Comparison of ENCODE assay signal across 1 cellular context in the genomic region with DNA sequence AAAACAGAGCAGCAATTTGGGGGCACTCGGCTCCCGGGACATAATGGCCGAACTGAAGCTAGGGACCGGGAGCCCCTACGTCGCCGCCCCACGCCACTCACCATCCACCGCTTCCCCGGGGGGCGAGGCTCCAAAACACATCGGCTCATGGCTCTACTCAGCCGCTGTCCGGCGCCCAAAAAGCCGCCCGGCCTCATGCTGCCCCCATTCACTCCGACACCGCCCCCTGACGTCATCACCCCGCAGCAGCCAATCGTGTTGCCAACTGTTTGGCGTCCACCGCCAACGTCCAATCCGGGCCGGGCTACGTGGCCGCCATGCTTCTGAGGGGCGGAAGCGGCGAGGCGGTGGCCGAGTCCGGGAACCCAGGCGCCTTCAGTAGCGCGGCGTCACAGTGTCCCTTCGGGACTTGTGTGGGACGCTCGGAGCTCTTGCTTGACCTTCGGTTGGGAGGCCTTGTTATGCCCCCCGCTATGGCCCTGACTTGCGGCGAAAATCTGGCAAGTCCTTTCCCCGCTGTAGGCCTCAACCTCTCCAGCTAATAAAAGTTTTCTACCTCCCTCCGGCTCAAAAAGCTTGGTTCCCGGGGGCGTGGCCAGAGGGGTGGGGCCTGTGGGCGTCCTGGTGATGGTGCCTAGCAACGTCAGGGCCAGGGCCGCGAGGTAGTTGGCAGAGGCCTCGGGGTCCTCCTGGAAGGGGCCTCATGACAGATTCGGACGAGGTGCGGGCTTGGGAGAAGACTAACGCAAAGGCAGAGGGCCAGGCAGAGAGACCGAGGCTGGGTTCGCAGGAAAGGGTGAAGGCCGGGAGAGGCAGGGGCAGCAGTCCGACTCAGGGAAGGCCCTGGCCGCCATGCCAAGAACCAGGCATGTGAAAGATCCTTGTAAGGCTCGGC.
TF ChIP-seq lines count a peak whose summit lies in the region.

A gene with protein sequence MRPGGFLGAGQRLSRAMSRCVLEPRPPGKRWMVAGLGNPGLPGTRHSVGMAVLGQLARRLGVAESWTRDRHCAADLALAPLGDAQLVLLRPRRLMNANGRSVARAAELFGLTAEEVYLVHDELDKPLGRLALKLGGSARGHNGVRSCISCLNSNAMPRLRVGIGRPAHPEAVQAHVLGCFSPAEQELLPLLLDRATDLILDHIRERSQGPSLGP (minus strand): TSS at position 221 of the 895 bp plus-strand sequence. CDS start 24 bp downstream, at position 197.
TTC16 (plus strand) TSS at position 637 of the 895 bp plus-strand sequence; CDS start at position 704, 67 bp downstream.

TF ChIP-seq in HepG2, 621 proteins besides CTCF, POLR2A, EP300 and RAD21 (continued from another document and continues in another):
- peak; percentile 33; the same call in 1 of the 2 replicates for TF ChIP-seq SNAPC4 (CRISPR knock-in tag; IDR thresholded peaks at IDR 0.05)
- peak; percentile 89 for TF ChIP-seq SP2 (CRISPR knock-in tag; IDR thresholded peaks at IDR 0.05)
- peak; percentile 76 for TF ChIP-seq GMEB2 (CRISPR knock-in tag; IDR thresholded peaks at IDR 0.05; ENCODE audit: low read depth)
- TF ChIP-seq, protein P1, sequence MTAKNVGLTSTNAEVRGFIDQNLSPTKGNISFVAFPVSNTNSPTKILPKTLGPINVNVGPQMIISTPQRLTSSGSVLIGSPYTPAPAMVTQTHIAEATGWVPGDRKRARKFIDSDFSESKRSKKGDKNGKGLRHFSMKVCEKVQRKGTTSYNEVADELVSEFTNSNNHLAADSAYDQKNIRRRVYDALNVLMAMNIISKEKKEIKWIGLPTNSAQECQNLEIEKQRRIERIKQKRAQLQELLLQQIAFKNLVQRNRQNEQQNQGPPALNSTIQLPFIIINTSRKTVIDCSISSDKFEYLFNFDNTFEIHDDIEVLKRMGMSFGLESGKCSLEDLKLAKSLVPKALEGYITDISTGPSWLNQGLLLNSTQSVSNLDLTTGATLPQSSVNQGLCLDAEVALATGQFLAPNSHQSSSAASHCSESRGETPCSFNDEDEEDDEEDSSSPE (CRISPR knock-in tag; IDR thresholded peaks at IDR 0.05): peak; percentile 45; the same call in 1 of the 2 replicates
- no peak for TF ChIP-seq ZNF10 (CRISPR knock-in tag; IDR thresholded peaks at IDR 0.05; ENCODE audit: borderline replicate concordance, low read depth)
- TF ChIP-seq, protein P2, sequence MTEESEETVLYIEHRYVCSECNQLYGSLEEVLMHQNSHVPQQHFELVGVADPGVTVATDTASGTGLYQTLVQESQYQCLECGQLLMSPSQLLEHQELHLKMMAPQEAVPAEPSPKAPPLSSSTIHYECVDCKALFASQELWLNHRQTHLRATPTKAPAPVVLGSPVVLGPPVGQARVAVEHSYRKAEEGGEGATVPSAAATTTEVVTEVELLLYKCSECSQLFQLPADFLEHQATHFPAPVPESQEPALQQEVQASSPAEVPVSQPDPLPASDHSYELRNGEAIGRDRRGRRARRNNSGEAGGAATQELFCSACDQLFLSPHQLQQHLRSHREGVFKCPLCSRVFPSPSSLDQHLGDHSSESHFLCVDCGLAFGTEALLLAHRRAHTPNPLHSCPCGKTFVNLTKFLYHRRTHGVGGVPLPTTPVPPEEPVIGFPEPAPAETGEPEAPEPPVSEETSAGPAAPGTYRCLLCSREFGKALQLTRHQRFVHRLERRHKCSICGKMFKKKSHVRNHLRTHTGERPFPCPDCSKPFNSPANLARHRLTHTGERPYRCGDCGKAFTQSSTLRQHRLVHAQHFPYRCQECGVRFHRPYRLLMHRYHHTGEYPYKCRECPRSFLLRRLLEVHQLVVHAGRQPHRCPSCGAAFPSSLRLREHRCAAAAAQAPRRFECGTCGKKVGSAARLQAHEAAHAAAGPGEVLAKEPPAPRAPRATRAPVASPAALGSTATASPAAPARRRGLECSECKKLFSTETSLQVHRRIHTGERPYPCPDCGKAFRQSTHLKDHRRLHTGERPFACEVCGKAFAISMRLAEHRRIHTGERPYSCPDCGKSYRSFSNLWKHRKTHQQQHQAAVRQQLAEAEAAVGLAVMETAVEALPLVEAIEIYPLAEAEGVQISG (CRISPR knock-in tag; IDR thresholded peaks at IDR 0.05): peak; percentile 78
- TF ChIP-seq ZNF704 (CRISPR knock-in tag; IDR thresholded peaks at IDR 0.05; ENCODE audit: borderline replicate concordance): 0 out of 2 replicates have a peak, but pooled peaks have one; percentile 42
- TF ChIP-seq ZNF841 (CRISPR knock-in tag; IDR thresholded peaks at IDR 0.05; ENCODE audit: borderline replicate concordance): no peak
- no peak for TF ChIP-seq ZNF652 (CRISPR knock-in tag; IDR thresholded peaks at IDR 0.05; ENCODE audit: borderline replicate concordance, low read depth)
- TF ChIP-seq, protein P3, sequence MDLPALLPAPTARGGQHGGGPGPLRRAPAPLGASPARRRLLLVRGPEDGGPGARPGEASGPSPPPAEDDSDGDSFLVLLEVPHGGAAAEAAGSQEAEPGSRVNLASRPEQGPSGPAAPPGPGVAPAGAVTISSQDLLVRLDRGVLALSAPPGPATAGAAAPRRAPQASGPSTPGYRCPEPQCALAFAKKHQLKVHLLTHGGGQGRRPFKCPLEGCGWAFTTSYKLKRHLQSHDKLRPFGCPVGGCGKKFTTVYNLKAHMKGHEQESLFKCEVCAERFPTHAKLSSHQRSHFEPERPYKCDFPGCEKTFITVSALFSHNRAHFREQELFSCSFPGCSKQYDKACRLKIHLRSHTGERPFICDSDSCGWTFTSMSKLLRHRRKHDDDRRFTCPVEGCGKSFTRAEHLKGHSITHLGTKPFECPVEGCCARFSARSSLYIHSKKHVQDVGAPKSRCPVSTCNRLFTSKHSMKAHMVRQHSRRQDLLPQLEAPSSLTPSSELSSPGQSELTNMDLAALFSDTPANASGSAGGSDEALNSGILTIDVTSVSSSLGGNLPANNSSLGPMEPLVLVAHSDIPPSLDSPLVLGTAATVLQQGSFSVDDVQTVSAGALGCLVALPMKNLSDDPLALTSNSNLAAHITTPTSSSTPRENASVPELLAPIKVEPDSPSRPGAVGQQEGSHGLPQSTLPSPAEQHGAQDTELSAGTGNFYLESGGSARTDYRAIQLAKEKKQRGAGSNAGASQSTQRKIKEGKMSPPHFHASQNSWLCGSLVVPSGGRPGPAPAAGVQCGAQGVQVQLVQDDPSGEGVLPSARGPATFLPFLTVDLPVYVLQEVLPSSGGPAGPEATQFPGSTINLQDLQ (CRISPR knock-in tag; IDR thresholded peaks at IDR 0.05): 0 out of 2 replicates have a peak, but pooled peaks have one; percentile 49
- TF ChIP-seq SRSF4 (IDR thresholded peaks at IDR 0.05; ENCODE audit: low read depth, low read length, poor library complexity, severe bottlenecking): no peak
- no peak for TF ChIP-seq E2F2 (CRISPR knock-in tag; IDR thresholded peaks at IDR 0.05; ENCODE audit: borderline replicate concordance)
- TF ChIP-seq POLR2AphosphoS5 (IDR thresholded peaks at IDR 0.05; ENCODE audit: low read depth, low read length): peak; percentile 29; the same call in 1 of the 2 replicates
- no peak for TF ChIP-seq NPAS2 (CRISPR knock-in tag; IDR thresholded peaks at IDR 0.05; ENCODE audit: borderline replicate concordance)
- TF ChIP-seq ZNF572 (CRISPR knock-in tag; IDR thresholded peaks at IDR 0.05): no peak
- TF ChIP-seq ZNF607 (CRISPR knock-in tag; IDR thresholded peaks at IDR 0.05; ENCODE audit: borderline replicate concordance): 0 out of 2 replicates have a peak, but pooled peaks have one; percentile 7
- TF ChIP-seq ZBTB1 (CRISPR knock-in tag; IDR thresholded peaks at IDR 0.05; ENCODE audit: borderline replicate concordance): no peak
- TF ChIP-seq XRCC5 (optimal IDR thresholded peaks at IDR 0.05; ENCODE audit: low read length): peak; percentile 12
- TF ChIP-seq HDAC6 (IDR thresholded peaks at IDR 0.05; ENCODE audit: low read depth, low read length): no peak
- peak; percentile 43; the same call in 1 of the 2 replicates for TF ChIP-seq FOSL2 (CRISPR knock-in tag; IDR thresholded peaks at IDR 0.05)
- peak; percentile 25; the same call in 1 of the 2 replicates for TF ChIP-seq MYPOP (CRISPR knock-in tag; IDR thresholded peaks at IDR 0.05)
- TF ChIP-seq PHF5A (CRISPR knock-in tag; IDR thresholded peaks at IDR 0.05; ENCODE audit: low read depth, unreplicated experiment): peak; percentile 29
- TF ChIP-seq KLF6 (CRISPR knock-in tag; IDR thresholded peaks at IDR 0.05): peak; percentile 13; the same call in 1 of the 2 replicates
- no peak for TF ChIP-seq ZNF550 (CRISPR knock-in tag; IDR thresholded peaks at IDR 0.05; ENCODE audit: borderline replicate concordance)
- TF ChIP-seq, protein P4, sequence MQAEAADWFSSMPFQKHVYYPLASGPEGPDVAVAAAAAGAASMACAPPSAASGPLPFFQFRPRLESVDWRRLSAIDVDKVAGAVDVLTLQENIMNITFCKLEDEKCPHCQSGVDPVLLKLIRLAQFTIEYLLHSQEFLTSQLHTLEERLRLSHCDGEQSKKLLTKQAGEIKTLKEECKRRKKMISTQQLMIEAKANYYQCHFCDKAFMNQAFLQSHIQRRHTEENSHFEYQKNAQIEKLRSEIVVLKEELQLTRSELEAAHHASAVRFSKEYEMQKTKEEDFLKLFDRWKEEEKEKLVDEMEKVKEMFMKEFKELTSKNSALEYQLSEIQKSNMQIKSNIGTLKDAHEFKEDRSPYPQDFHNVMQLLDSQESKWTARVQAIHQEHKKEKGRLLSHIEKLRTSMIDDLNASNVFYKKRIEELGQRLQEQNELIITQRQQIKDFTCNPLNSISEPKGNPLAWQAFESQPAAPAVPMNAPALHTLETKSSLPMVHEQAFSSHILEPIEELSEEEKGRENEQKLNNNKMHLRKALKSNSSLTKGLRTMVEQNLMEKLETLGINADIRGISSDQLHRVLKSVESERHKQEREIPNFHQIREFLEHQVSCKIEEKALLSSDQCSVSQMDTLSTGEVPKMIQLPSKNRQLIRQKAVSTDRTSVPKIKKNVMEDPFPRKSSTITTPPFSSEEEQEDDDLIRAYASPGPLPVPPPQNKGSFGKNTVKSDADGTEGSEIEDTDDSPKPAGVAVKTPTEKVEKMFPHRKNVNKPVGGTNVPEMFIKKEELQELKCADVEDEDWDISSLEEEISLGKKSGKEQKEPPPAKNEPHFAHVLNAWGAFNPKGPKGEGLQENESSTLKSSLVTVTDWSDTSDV (CRISPR knock-in tag; IDR thresholded peaks at IDR 0.05): no peak
- 0 out of 2 replicates have a peak, but pooled peaks have one; percentile 32 for TF ChIP-seq TSC22D2 (CRISPR knock-in tag; IDR thresholded peaks at IDR 0.05; ENCODE audit: borderline replicate concordance)
